ENCODE assay signal across 22 cellular contexts in the genomic region with DNA sequence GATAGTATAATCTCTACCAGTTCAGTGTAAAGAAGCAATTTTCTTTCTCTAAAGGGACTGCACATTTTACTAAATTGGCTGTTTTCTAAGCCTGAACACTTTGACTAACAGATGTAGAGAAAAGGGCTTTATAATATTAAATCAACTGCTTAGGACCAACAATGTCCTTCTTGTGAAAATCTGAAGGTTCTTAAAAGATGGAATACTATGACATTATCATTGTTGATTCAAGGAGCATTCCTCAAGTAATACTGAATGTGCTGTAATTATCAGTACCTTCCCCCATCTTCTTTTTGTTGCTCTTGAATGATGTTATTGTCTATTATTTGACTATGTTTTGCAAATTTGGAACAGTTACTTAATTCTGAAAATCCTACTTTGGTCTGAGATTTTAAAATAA. TPM values are rescaled to one million over a fixed set of nuclear protein-coding genes. Genes with fewer than 3 reads are reported as not detected.
DNase-seq lines count a peak whose midpoint lies in the region; ATAC-seq and TF ChIP-seq lines count a peak whose summit lies in the region.
"Had no signal": no experiment of that assay in that cellular context is flagged by ENCODE, and none has a peak within 500 bp of the region (broad histone marks: within the 10 kb centered on the region; RNA-seq: fewer than 3 reads in every experiment).

No MANE protein-coding gene starts in this region.

- H3K4me1 ChIP-seq in GM23338 (ENCODE audit: insufficient read depth) = peaks cover 6% of the 10 kb centered on the region
- H3K4me1 ChIP-seq in GM23248 (ENCODE audit: insufficient read depth) = peaks cover 20% of the 10 kb centered on the region

- H3K9me3 Mint-ChIP-seq in GM23338 = no peaks in the 10 kb centered on the region
- no peaks in the 10 kb centered on the region for H3K9me3 Mint-ChIP-seq in brain
- no peaks in the 10 kb centered on the region for H3K9me3 Mint-ChIP-seq in mesothelial cell of epicardium
- no peaks in the 10 kb centered on the region for H3K9me3 Mint-ChIP-seq in glutamatergic neuron (ENCODE audit: unreplicated experiment)
- H3K9me3 Mint-ChIP-seq: CD14-positive monocyte, IgD-negative memory B cell had no signal

- H2AFZ ChIP-seq in GM23338 (no peak overlapping the region), GM23248 (no peak overlapping the region)

- H3K4me3 ChIP-seq in GM23338 (no peak overlapping the region), GM23248 (no peak overlapping the region)

- in situ Hi-C loops in GM23248 (cut with MboI) = no loop called here

- H3K27ac ChIP-seq in GM23338 (ENCODE audit: low read depth) = peak overlapping the region; percentile 12; the same call in 1 of the 2 replicates
- peak overlapping the region; percentile 61 for H3K27ac ChIP-seq in temporal lobe (ENCODE audit: low read depth, low read length)
- H3K27ac ChIP-seq in GM23248 = no peak overlapping the region
- H3K27ac ChIP-seq: HL-60 had no signal

- H4K20me1 ChIP-seq in GM23338 (replicated peaks; ENCODE audit: insufficient read depth) = peaks cover 19% of the 10 kb centered on the region
- H4K20me1 ChIP-seq in GM23248 (ENCODE audit: insufficient read depth) = peaks cover 33% of the 10 kb centered on the region

- no peaks in the 10 kb centered on the region for H3K9me2 ChIP-seq in GM23338 (ENCODE audit: insufficient read depth)
- no peaks in the 10 kb centered on the region for H3K9me2 ChIP-seq in GM23248 (ENCODE audit: insufficient read depth)

- H3K27ac Mint-ChIP-seq in GM23338 (no peak overlapping the region), brain (peak overlapping the region in 3 of 5 experiments; percentile 31 to 79 (median 58)), mesothelial cell of epicardium (peak overlapping the region; percentile 56), glutamatergic neuron (ENCODE audit: unreplicated experiment) (no peak overlapping the region)

- H3K4me2 ChIP-seq in GM23338 = no peak overlapping the region
- no peak overlapping the region for H3K4me2 ChIP-seq in GM23248 (ENCODE audit: unreplicated experiment)

- no peak for TF ChIP-seq CTCF in GM23338 (conservative IDR thresholded peaks at IDR 0.05; ENCODE audit: low read depth in 2 of 2)
- no peak for TF ChIP-seq CTCF in brain (conservative IDR thresholded peaks at IDR 0.05)
- no peak for TF ChIP-seq CTCF in mesothelial cell of epicardium (IDR thresholded peaks at IDR 0.05; ENCODE audit: unreplicated experiment)
- TF ChIP-seq CTCF in glutamatergic neuron (IDR thresholded peaks at IDR 0.05; ENCODE audit: partially characterized antibody, unreplicated experiment) = no peak

- ATAC-seq in GM23338 = no peak
- ATAC-seq: HCT116 had no signal

- H3K36me3 ChIP-seq in GM23338 (ENCODE audit: insufficient read depth) (no peaks in the 10 kb centered on the region), GM23248 (ENCODE audit: low read depth) (0 out of 2 replicates have a peak, but pooled peaks cover 8% of the 10 kb centered on the region)

- no peak for DNase-seq in GM23338 (ENCODE audit: low spot score)
- DNase-seq in mesothelial cell of epicardium (ENCODE audit: low spot score in 2 of 2, unreplicated experiment in 2 of 2) = no peak
- no peak for DNase-seq in glutamatergic neuron
- no peak for DNase-seq in GM23248
- no peak for DNase-seq in NOMO-1 (lab: John Stamatoyannopoulos, UW; ENCODE audit: unreplicated experiment in 2 of 2)
- DNase-seq: ACHN, AML-193, Calu3, DMS79 treated with DMSO at 0.1 percent for 48 hours, Kasumi-1, MM.1S, NCI-H1092 treated with DMSO at 0.1 percent for 48 hours, NCI-H1694, NCI-H226, NCI-H526, SIG-M5 had no signal

- H3K4me3 Mint-ChIP-seq in GM23338 (no peak overlapping the region), brain (no peak overlapping the region), mesothelial cell of epicardium (no peak overlapping the region), glutamatergic neuron (ENCODE audit: unreplicated experiment) (no peak overlapping the region)
- H3K4me3 Mint-ChIP-seq: CD14-positive monocyte had no signal

- H3K79me2 ChIP-seq in GM23338 (replicated peaks; ENCODE audit: insufficient read depth) = peaks cover 100% of the 10 kb centered on the region
- peaks cover 100% of the 10 kb centered on the region for H3K79me2 ChIP-seq in GM23248 (ENCODE audit: insufficient read depth)

- H3K27me3 ChIP-seq in GM23338 (ENCODE audit: insufficient read depth) (no peaks in the 10 kb centered on the region), GM23248 (replicated peaks; ENCODE audit: insufficient read depth) (no peaks in the 10 kb centered on the region)

- H3F3A ChIP-seq in GM23338 (replicated peaks; ENCODE audit: low read depth) = no peaks in the 10 kb centered on the region
- H3F3A ChIP-seq in GM23248 (ENCODE audit: insufficient read depth) = peaks cover 28% of the 10 kb centered on the region

- H3K4me1 Mint-ChIP-seq in GM23338 = peaks cover 22% of the 10 kb centered on the region; the same call in 2 of the 3 replicates
- peaks cover 54% of the 10 kb centered on the region for H3K4me1 Mint-ChIP-seq in brain
- peaks cover 20% of the 10 kb centered on the region for H3K4me1 Mint-ChIP-seq in mesothelial cell of epicardium
- peaks cover 2% of the 10 kb centered on the region for H3K4me1 Mint-ChIP-seq in glutamatergic neuron (ENCODE audit: low read depth, unreplicated experiment)

- no peaks in the 10 kb centered on the region for H3K9me3 ChIP-seq in GM23248 (ENCODE audit: low read depth)

- no peak overlapping the region for H3K9ac ChIP-seq in GM23248

- H3K36me3 Mint-ChIP-seq in GM23338 (ENCODE audit: low read depth) (no peaks in the 10 kb centered on the region; the same call in 2 of the 3 replicates), brain (peaks cover 40% of the 10 kb centered on the region), mesothelial cell of epicardium (peaks cover 12% of the 10 kb centered on the region), glutamatergic neuron (ENCODE audit: unreplicated experiment) (no peaks in the 10 kb centered on the region)

- H3K27me3 Mint-ChIP-seq in GM23338 (ENCODE audit: insufficient read depth, low read depth, poor library complexity) = peaks cover 2% of the 10 kb centered on the region
- H3K27me3 Mint-ChIP-seq in brain = no peaks in the 10 kb centered on the region
- H3K27me3 Mint-ChIP-seq in mesothelial cell of epicardium (ENCODE audit: low read depth) = no peaks in the 10 kb centered on the region
- peaks cover 3% of the 10 kb centered on the region for H3K27me3 Mint-ChIP-seq in glutamatergic neuron (ENCODE audit: unreplicated experiment)
- H3K27me3 Mint-ChIP-seq: IgD-negative memory B cell had no signal

TF ChIP-seq in GM23338, 12 proteins besides CTCF, POLR2A, EP300 and RAD21 (continues in another document):
- TF ChIP-seq, protein P1, sequence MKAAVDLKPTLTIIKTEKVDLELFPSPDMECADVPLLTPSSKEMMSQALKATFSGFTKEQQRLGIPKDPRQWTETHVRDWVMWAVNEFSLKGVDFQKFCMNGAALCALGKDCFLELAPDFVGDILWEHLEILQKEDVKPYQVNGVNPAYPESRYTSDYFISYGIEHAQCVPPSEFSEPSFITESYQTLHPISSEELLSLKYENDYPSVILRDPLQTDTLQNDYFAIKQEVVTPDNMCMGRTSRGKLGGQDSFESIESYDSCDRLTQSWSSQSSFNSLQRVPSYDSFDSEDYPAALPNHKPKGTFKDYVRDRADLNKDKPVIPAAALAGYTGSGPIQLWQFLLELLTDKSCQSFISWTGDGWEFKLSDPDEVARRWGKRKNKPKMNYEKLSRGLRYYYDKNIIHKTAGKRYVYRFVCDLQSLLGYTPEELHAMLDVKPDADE (IDR thresholded peaks at IDR 0.05) = no peak
- TF ChIP-seq CREB1 (CRISPR knock-in tag; IDR thresholded peaks at IDR 0.05; ENCODE audit: low read depth) (no peak), JUNB (IDR thresholded peaks at IDR 0.05; ENCODE audit: unreplicated experiment) (no peak), EZH2 (IDR thresholded peaks at IDR 0.05; ENCODE audit: low read depth, unreplicated experiment) (no peak), POLR2AphosphoS5 (IDR thresholded peaks at IDR 0.05; ENCODE audit: low read depth) (no peak)

RNA-seq across cellular contexts. Expression of a gene that starts 52.9 kb away (rescaled TPM):
- total RNA-seq in GM23338 (2014; rRNA removed; shearing (Covaris generic)) = 63.3 and 69.8 TPM in 2 replicates
- polyA plus RNA-seq in GM23338 (2016; fragmentation: Nextera tagmentation; extraction: Ambion mirVana) = 18.2 and 19.4 TPM in 2 replicates
- polyA plus RNA-seq in brain (ENCODE audit: insufficient read depth, low read depth, low replicate concordance) = 9.4 TPM
- total RNA-seq in mesothelial cell of epicardium = 84.7 to 92.1 TPM (median 86.7 TPM) in 3 replicates
- total RNA-seq in temporal lobe = 138 TPM
- 133 TPM for total RNA-seq in glutamatergic neuron (ENCODE audit: unreplicated experiment)
- total RNA-seq in GM23248 (2014; rRNA removed; shearing (Covaris generic)) = 48.4 and 49.9 TPM in 2 replicates
- polyA plus RNA-seq in GM23248 (2016; fragmentation: Nextera tagmentation; extraction: Ambion mirVana) = 7.1 and 7.6 TPM in 2 replicates

Comparison
In these comparisons a context has a peak if more than half of its experiments do, and no peak if none do; other contexts are left out.
1. H3K27ac Mint-ChIP-seq: peak in brain (3 of 5) and mesothelial cell of epicardium (single experiment); none in GM23338 (single experiment) and glutamatergic neuron (single experiment).